In the genomic region with DNA sequence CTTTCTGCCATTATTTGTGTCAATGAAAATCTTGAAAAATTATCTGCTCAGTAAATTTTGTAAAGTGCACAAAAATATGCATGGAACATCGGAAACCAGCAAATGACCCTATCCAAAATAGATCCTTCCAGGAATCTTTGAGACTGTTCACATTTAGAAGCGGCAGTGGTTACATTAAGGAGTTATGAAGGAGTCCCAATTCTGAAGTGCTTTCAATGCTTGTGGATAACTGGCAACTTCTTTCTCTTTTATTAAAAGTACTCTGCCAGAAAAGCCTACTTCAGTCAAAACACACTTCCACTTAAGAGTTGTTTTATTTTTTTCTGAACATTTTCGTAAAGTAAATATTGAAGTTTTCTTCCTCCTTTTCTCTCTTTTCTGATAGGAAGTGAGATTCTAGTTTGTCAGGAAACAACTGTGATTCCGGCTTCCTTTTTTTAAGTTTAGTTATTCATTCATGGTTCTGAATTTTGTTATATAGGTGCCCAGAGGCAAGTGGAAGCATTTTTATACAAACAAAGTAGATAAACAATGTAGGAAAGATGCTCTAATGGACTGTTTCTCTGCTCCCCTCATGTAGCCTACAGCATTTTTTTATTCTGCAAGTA, we compare ENCODE assay signal across 13 cellular contexts.
A peak's percentile ranks its signal among the peaks of the same experiment; 100 is the strongest.
DNase-seq lines count a peak whose midpoint lies in the region; ATAC-seq and TF ChIP-seq lines count a peak whose summit lies in the region.
"Had no signal": no experiment of that assay in that cellular context is flagged by ENCODE, and none has a peak within 500 bp of the region (broad histone marks: within the 10 kb centered on the region; RNA-seq: fewer than 3 reads in every experiment).

No MANE protein-coding gene starts in this region.

- H3K27me3 ChIP-seq in right cardiac atrium (ENCODE audit: control insufficient read depth, insufficient read depth): no peaks in the 10 kb centered on the region

- peak overlapping the region; percentile 87 for H3K27ac Mint-ChIP-seq in nephron progenitor cell
- H3K27ac Mint-ChIP-seq: naive thymus-derived CD8-positive, alpha-beta T cell; stimulated activated naive CD8-positive, alpha-beta T cell treated with anti-CD3 and anti-CD28 coated beads, Interleukin-15, Interleukin-2, amounts not matched to agents 100 ng/mL and 50 ng/mL, for 24 hours; T-helper 17 cell had no signal

- TF ChIP-seq CTCF in nephron progenitor cell (IDR thresholded peaks at IDR 0.05): no peak

- H3K4me3 Mint-ChIP-seq in nephron progenitor cell: no peak overlapping the region
- H3K4me3 Mint-ChIP-seq: stimulated activated naive CD8-positive, alpha-beta T cell treated with anti-CD3 and anti-CD28 coated beads, Interleukin-15, Interleukin-2, amounts not matched to agents 100 ng/mL and 50 ng/mL, for 24 hours; T-helper 17 cell had no signal

- H3K27ac ChIP-seq in right cardiac atrium (ENCODE audit: low read length): no peak overlapping the region
- H3K27ac ChIP-seq: epithelial cell of prostate had no signal

- no peaks in the 10 kb centered on the region for H3K36me3 Mint-ChIP-seq in nephron progenitor cell (ENCODE audit: low read depth)
- H3K36me3 Mint-ChIP-seq: naive thymus-derived CD8-positive, alpha-beta T cell had no signal

- H3K27me3 Mint-ChIP-seq in nephron progenitor cell (ENCODE audit: low read depth, poor library complexity): peaks cover 4% of the 10 kb centered on the region
- H3K27me3 Mint-ChIP-seq: naive thymus-derived CD8-positive, alpha-beta T cell; stimulated activated naive CD8-positive, alpha-beta T cell treated with anti-CD3 and anti-CD28 coated beads, Interleukin-15, Interleukin-2, amounts not matched to agents 100 ng/mL and 50 ng/mL, for 24 hours; T-helper 17 cell had no signal

- peaks cover 21% of the 10 kb centered on the region for H3K4me1 Mint-ChIP-seq in nephron progenitor cell
- H3K4me1 Mint-ChIP-seq: T-helper 17 cell had no signal

- H3K4me1 ChIP-seq in right cardiac atrium (ENCODE audit: control insufficient read depth, insufficient read depth, low read length): peaks cover 2% of the 10 kb centered on the region

- no peak for ATAC-seq in right cardiac atrium
- no peak for ATAC-seq in left ventricle myocardium superior
- ATAC-seq in HG03342 (IDR thresholded peaks at IDR 0.05; ENCODE audit: unreplicated experiment): no peak
- no peak for ATAC-seq in HG03025 (IDR thresholded peaks at IDR 0.05; ENCODE audit: low FRiP score, unreplicated experiment)
- ATAC-seq: naive thymus-derived CD8-positive, alpha-beta T cell; T-helper 17 cell had no signal

- intact Hi-C loops in right cardiac atrium (cut with DNase I) (no loop called here), left ventricle myocardium superior (cut with micrococcal nuclease) (no loop called here)

- H3K9me3 Mint-ChIP-seq in nephron progenitor cell: no peaks in the 10 kb centered on the region
- H3K9me3 Mint-ChIP-seq: naive thymus-derived CD8-positive, alpha-beta T cell; stimulated activated naive CD8-positive, alpha-beta T cell treated with anti-CD3 and anti-CD28 coated beads, Interleukin-15, Interleukin-2, amounts not matched to agents 100 ng/mL and 50 ng/mL, for 24 hours had no signal

- no peaks in the 10 kb centered on the region for H3K9me3 ChIP-seq in right cardiac atrium (ENCODE audit: control insufficient read depth, low read length)
- H3K9me3 ChIP-seq: lower lobe of right lung had no signal

- DNase-seq in right cardiac atrium (no peak), left ventricle myocardium superior (no peak), dermis blood vessel endothelial cell (peak; percentile 23), nephron progenitor cell (no peak), DMS114 treated with DMSO at 0.1 percent for 48 hours (lab: John Stamatoyannopoulos, UW; ENCODE audit: unreplicated experiment) (no peak)
- DNase-seq in activated CD4-positive, alpha-beta T cell treated with anti-CD3 and anti-CD28 coated beads for 48 hours: no peak
- DNase-seq: lower lobe of right lung; naive thymus-derived CD8-positive, alpha-beta T cell; T-helper 17 cell had no signal

- H3K4me3 ChIP-seq in right cardiac atrium (ENCODE audit: low read length): peak overlapping the region; percentile 41
- H3K4me3 ChIP-seq: lower lobe of right lung had no signal

- WGBS in right cardiac atrium: 27% methylated on average over 4 of the region's 4 CpGs
